Comparison of ENCODE assay signal across 13 cellular contexts in the genomic region with DNA sequence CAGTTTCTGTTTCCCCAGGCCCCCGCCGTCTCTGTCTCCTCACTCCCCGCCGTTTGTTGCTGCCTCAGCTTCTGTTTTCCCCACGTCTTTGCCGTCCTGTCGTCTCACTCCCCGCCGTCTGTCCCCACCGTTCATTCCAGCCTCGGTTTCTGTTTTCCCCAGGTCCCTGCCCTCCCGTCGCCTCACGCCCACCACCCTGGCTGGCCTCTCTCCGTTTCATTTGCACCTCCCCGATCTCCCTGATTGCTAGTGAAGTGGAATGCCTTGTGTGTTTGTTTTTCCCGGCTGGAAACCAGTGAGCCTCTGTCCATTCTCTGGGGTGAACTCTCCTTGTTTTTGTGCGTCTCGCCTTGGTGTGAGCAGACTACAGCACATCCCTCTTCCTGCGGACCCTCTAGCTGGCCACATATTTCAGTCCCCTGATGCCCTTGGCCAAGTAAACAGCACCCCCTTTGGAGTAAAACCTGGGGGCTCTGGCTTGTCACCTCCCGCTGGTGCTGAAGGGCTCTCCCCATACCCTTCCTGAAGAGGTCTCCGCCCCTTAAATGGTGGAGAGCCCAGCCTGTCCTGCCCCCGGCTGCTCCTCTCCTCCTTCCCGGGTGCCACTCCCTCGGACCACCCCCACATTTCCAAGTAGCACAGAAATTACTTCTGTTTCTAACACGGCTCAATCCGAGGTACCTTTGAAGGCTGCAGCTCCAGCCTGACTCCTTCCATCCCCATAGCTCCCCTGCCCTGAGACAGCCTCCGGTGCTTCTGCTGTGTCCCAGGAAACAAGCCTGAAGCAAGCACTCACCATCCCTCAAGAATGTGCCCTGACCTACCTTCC. TPM values are rescaled to one million over a fixed set of nuclear protein-coding genes. Genes with fewer than 3 reads are reported as not detected.
DNase-seq lines count a peak whose midpoint lies in the region; TF ChIP-seq lines count a peak whose summit lies in the region.
"Had no signal": no experiment of that assay in that cellular context is flagged by ENCODE, and none has a peak within 500 bp of the region (broad histone marks: within the 10 kb centered on the region; RNA-seq: fewer than 3 reads in every experiment).

No MANE protein-coding gene starts in this region.

- CTCF ChIA-PET in activated CD4-positive, alpha-beta T cell treated with anti-CD3 and anti-CD28 coated beads, Interleukin-2, amount 10 ng/mL, durations not matched to agents 7 days and 5 days (lab: Charles Lee), result no interaction called here

- H3K4me3 ChIP-seq in NT2/D1 (ENCODE audit: insufficient read length, low read depth), result peak overlapping the region; percentile 1
- H3K4me3 ChIP-seq in hepatocyte, result no peak overlapping the region
- H3K4me3 ChIP-seq: tibial nerve had no signal

- peaks cover 25% of the 10 kb centered on the region for H3K4me1 ChIP-seq in NT2/D1 (ENCODE audit: insufficient read depth, insufficient read length)
- H3K4me1 ChIP-seq in hepatocyte (ENCODE audit: insufficient read depth), result peaks cover 3% of the 10 kb centered on the region

- peak overlapping the region; percentile 68 for H3K4me3 Mint-ChIP-seq in progenitor cell of endocrine pancreas (ENCODE audit: low read depth)
- H3K4me3 Mint-ChIP-seq in activated CD4-positive, alpha-beta T cell treated with anti-CD3 and anti-CD28 coated beads, Interleukin-2, amount 10 ng/mL, durations not matched to agents 7 days and 5 days, result no peak overlapping the region
- H3K4me3 Mint-ChIP-seq: activated CD8-positive, alpha-beta T cell treated with anti-CD3 and anti-CD28 coated beads for 36 hours; CD4-positive, alpha-beta T cell had no signal

- H3K36me3 Mint-ChIP-seq in progenitor cell of endocrine pancreas (ENCODE audit: insufficient read depth), result no peaks in the 10 kb centered on the region
- no peaks in the 10 kb centered on the region for H3K36me3 Mint-ChIP-seq in activated CD4-positive, alpha-beta T cell treated with anti-CD3 and anti-CD28 coated beads, Interleukin-2, amount 10 ng/mL, durations not matched to agents 7 days and 5 days (ENCODE audit: low read depth)

- H3K27me3 ChIP-seq in NT2/D1 (ENCODE audit: insufficient read depth, insufficient read length) (no peaks in the 10 kb centered on the region), hepatocyte (no peaks in the 10 kb centered on the region)
- H3K27me3 ChIP-seq: tibial nerve had no signal

- peak overlapping the region; percentile 44 for H3K9ac ChIP-seq in NT2/D1 (ENCODE audit: insufficient read length, low read depth)

- no peak for DNase-seq in NT2/D1 (ENCODE audit: low read depth, low spot score)
- DNase-seq in hepatocyte (ENCODE audit: low spot score), result no peak
- DNase-seq in progenitor cell of endocrine pancreas (ENCODE audit: low spot score, unreplicated experiment), result peak; percentile 10
- DNase-seq in COLO668 (lab: John Stamatoyannopoulos, UW; ENCODE audit: unreplicated experiment), result no peak
- no peak for DNase-seq in NCI-H524 treated with DMSO at 0.1 percent for 48 hours (lab: John Stamatoyannopoulos, UW)
- no peak for DNase-seq in activated CD4-positive, alpha-beta T cell treated with anti-CD3 and anti-CD28 coated beads, Interleukin-2, amount 10 ng/mL, durations not matched to agents 7 days and 5 days
- DNase-seq: activated CD8-positive, alpha-beta T cell treated with anti-CD3 and anti-CD28 coated beads for 36 hours; CD4-positive, alpha-beta T cell; central memory CD4-positive, alpha-beta T cell; NCI-H2029 treated with DMSO at 0.1 percent for 48 hours; SHP77 had no signal

- no peak for TF ChIP-seq CTCF in hepatocyte (IDR thresholded peaks at IDR 0.05; ENCODE audit: poor library complexity)
- TF ChIP-seq CTCF in progenitor cell of endocrine pancreas (IDR thresholded peaks at IDR 0.05; ENCODE audit: unreplicated experiment), result no peak

- no peak overlapping the region for H3K27ac ChIP-seq in hepatocyte
- H3K27ac ChIP-seq: tibial nerve had no signal

- H3K4me2 ChIP-seq in hepatocyte, result peak overlapping the region; percentile 78

- H3K9me2 ChIP-seq in hepatocyte (replicated peaks; ENCODE audit: insufficient read depth), result no peaks in the 10 kb centered on the region

- no peaks in the 10 kb centered on the region for H4K20me1 ChIP-seq in hepatocyte (ENCODE audit: insufficient read depth, poor library complexity, severe bottlenecking)

- H3K4me1 Mint-ChIP-seq in progenitor cell of endocrine pancreas (ENCODE audit: low read depth), result peaks cover 11% of the 10 kb centered on the region
- no peaks in the 10 kb centered on the region for H3K4me1 Mint-ChIP-seq in activated CD4-positive, alpha-beta T cell treated with anti-CD3 and anti-CD28 coated beads, Interleukin-2, amount 10 ng/mL, durations not matched to agents 7 days and 5 days

- H3K9me3 ChIP-seq in NT2/D1 (ENCODE audit: insufficient read depth, low read length), result no peaks in the 10 kb centered on the region
- no peaks in the 10 kb centered on the region for H3K9me3 ChIP-seq in hepatocyte (ENCODE audit: low read depth)
- H3K9me3 ChIP-seq: tibial nerve had no signal

- H3K36me3 ChIP-seq in NT2/D1 (ENCODE audit: insufficient read depth, insufficient read length, low read length), result no peaks in the 10 kb centered on the region
- no peaks in the 10 kb centered on the region for H3K36me3 ChIP-seq in hepatocyte (replicated peaks; ENCODE audit: insufficient read depth, low read depth)

- peak overlapping the region; percentile 34 for H3K27ac Mint-ChIP-seq in progenitor cell of endocrine pancreas
- H3K27ac Mint-ChIP-seq in activated CD4-positive, alpha-beta T cell treated with anti-CD3 and anti-CD28 coated beads, Interleukin-2, amount 10 ng/mL, durations not matched to agents 7 days and 5 days, result no peak overlapping the region
- H3K27ac Mint-ChIP-seq: activated CD8-positive, alpha-beta T cell treated with anti-CD3 and anti-CD28 coated beads for 36 hours; CD4-positive, alpha-beta T cell had no signal

- H3K27me3 Mint-ChIP-seq in progenitor cell of endocrine pancreas, result peaks cover 4% of the 10 kb centered on the region
- no peaks in the 10 kb centered on the region for H3K27me3 Mint-ChIP-seq in activated CD4-positive, alpha-beta T cell treated with anti-CD3 and anti-CD28 coated beads, Interleukin-2, amount 10 ng/mL, durations not matched to agents 7 days and 5 days
- H3K27me3 Mint-ChIP-seq: activated CD8-positive, alpha-beta T cell treated with anti-CD3 and anti-CD28 coated beads for 36 hours; CD4-positive, alpha-beta T cell had no signal

- WGBS in hepatocyte (ENCODE audit: low lambda C conversion rate, missing lambda C conversion rate), result 23% methylated on average over 28 of the region's 28 CpGs

- POLR2A ChIA-PET in activated CD4-positive, alpha-beta T cell treated with anti-CD3 and anti-CD28 coated beads, Interleukin-2, amount 10 ng/mL, durations not matched to agents 7 days and 5 days (lab: Charles Lee), result no interaction called here

- no peaks in the 10 kb centered on the region for H3K79me2 ChIP-seq in hepatocyte

- H2AFZ ChIP-seq in hepatocyte, result no peak overlapping the region

- no peaks in the 10 kb centered on the region for H3K9me3 Mint-ChIP-seq in progenitor cell of endocrine pancreas (ENCODE audit: low read depth)
- no peaks in the 10 kb centered on the region for H3K9me3 Mint-ChIP-seq in activated CD4-positive, alpha-beta T cell treated with anti-CD3 and anti-CD28 coated beads, Interleukin-2, amount 10 ng/mL, durations not matched to agents 7 days and 5 days
- H3K9me3 Mint-ChIP-seq: activated CD8-positive, alpha-beta T cell treated with anti-CD3 and anti-CD28 coated beads for 36 hours; CD4-positive, alpha-beta T cell had no signal

RNA-seq across cellular contexts. Expression of a gene that starts 13.2 kb away (rescaled TPM):
- total RNA-seq in hepatocyte (14.8 and 15.5 TPM in 2 replicates), progenitor cell of endocrine pancreas (29.1 and 30.6 TPM in 2 replicates)
- polyA plus RNA-seq in hepatocyte, result 31.4 and 49.7 TPM in 2 replicates
- 10 to 100 TPM; 38.6 to 51.7 TPM for total RNA-seq in activated CD4-positive, alpha-beta T cell treated with anti-CD3 and anti-CD28 coated beads, Interleukin-2, amount 10 ng/mL, durations not matched to agents 7 days and 5 days

RNA-seq across cellular contexts. Expression of a gene that starts 13.4 kb away (rescaled TPM):
- 56.3 and 87.1 TPM in 2 replicates for total RNA-seq in hepatocyte
- 84.9 and 88.4 TPM in 2 replicates for polyA plus RNA-seq in hepatocyte
- 116 and 119 TPM in 2 replicates for total RNA-seq in progenitor cell of endocrine pancreas
- total RNA-seq in activated CD4-positive, alpha-beta T cell treated with anti-CD3 and anti-CD28 coated beads, Interleukin-2, amount 10 ng/mL, durations not matched to agents 7 days and 5 days, result 100 to 1,000 TPM; 133 to 148 TPM

RNA-seq across cellular contexts. Expression of a gene that starts 27.9 kb away (rescaled TPM):
- total RNA-seq in hepatocyte (13.8 and 17.4 TPM in 2 replicates), progenitor cell of endocrine pancreas (21.6 and 24.9 TPM in 2 replicates)
- polyA plus RNA-seq in hepatocyte, result 20.7 and 21.1 TPM in 2 replicates
- total RNA-seq in activated CD4-positive, alpha-beta T cell treated with anti-CD3 and anti-CD28 coated beads, Interleukin-2, amount 10 ng/mL, durations not matched to agents 7 days and 5 days, result 10 to 100 TPM; 20.5 to 21.3 TPM

RNA-seq across cellular contexts. Expression of a gene that starts 41.4 kb away (rescaled TPM):
- total RNA-seq in hepatocyte (13.1 and 15.5 TPM in 2 replicates), progenitor cell of endocrine pancreas (79.4 and 87.0 TPM in 2 replicates)
- polyA plus RNA-seq in hepatocyte, result 82.6 and 103 TPM in 2 replicates
- total RNA-seq in activated CD4-positive, alpha-beta T cell treated with anti-CD3 and anti-CD28 coated beads, Interleukin-2, amount 10 ng/mL, durations not matched to agents 7 days and 5 days, result 10 to 100 TPM; 35.0 to 43.3 TPM

RNA-seq across cellular contexts. Expression of a gene that starts 47.7 kb away (rescaled TPM):
- total RNA-seq in hepatocyte (11.9 and 12.6 TPM in 2 replicates), progenitor cell of endocrine pancreas (2.6 and 3.3 TPM in 2 replicates)
- polyA plus RNA-seq in hepatocyte, result 9.0 and 9.1 TPM in 2 replicates
- total RNA-seq in activated CD4-positive, alpha-beta T cell treated with anti-CD3 and anti-CD28 coated beads, Interleukin-2, amount 10 ng/mL, durations not matched to agents 7 days and 5 days, result under 1 TPM; 0.17 to 0.48 TPM
- total RNA-seq: CD4-positive, alpha-beta T cell; LHCN-M2 had no signal
